Comparison of ENCODE assay signal across 1 cellular context in genomic region chr19:52691737-52692136, GRCh38.
TF ChIP-seq lines count a peak whose summit lies in the region.

No MANE protein-coding gene starts in this region.

TF ChIP-seq in GM12878, 131 proteins besides CTCF, POLR2A, EP300 and RAD21 (continues in another document):
- TF ChIP-seq MTA2 (IDR thresholded peaks at IDR 0.05; ENCODE audit: low read depth) (peak; percentile 100), JUND (IDR thresholded peaks at IDR 0.05; ENCODE audit: low read depth, low read length) (no peak), E4F1 (IDR thresholded peaks at IDR 0.05; ENCODE audit: borderline replicate concordance, partially characterized antibody) (no peak), SUPT20H (IDR thresholded peaks at IDR 0.05; ENCODE audit: borderline replicate concordance, control insufficient read depth, low read depth, low read length) (no peak), RELA (IDR thresholded peaks at IDR 0.05; ENCODE audit: borderline replicate concordance, partially characterized antibody) (peak; percentile 94), BACH1 (IDR thresholded peaks at IDR 0.05; ENCODE audit: borderline replicate concordance) (peak; percentile 89; the same call in 1 of the 2 replicates), RELB (IDR thresholded peaks at IDR 0.05; ENCODE audit: low read depth) (peak; percentile 82), ATF7 (IDR thresholded peaks at IDR 0.05; ENCODE audit: low read depth) (peak; percentile 96), LARP7 (IDR thresholded peaks at IDR 0.05) (no peak), NR2F1 (conservative IDR thresholded peaks at IDR 0.05) (peak; percentile 94), MYB (IDR thresholded peaks at IDR 0.05; ENCODE audit: borderline replicate concordance, low read depth, low read length) (no peak), ZZZ3 (IDR thresholded peaks at IDR 0.05; ENCODE audit: control insufficient read depth, insufficient read length, low read depth) (no peak), MEF2B (IDR thresholded peaks at IDR 0.05; ENCODE audit: partially characterized antibody, poor library complexity, severe bottlenecking) (peak; percentile 99), BHLHE40 (IDR thresholded peaks at IDR 0.05; ENCODE audit: borderline replicate concordance in 1 of 2, low read depth in 2 of 2, low read length in 1 of 2) (peak; percentile 58 to 84; a peak in 3 of 4 replicates), EGR1 (IDR thresholded peaks at IDR 0.05; ENCODE audit: borderline replicate concordance in 1 of 2, low read depth in 2 of 2, low read length in 2 of 2) (no peak), TAF1 (IDR thresholded peaks at IDR 0.05; ENCODE audit: borderline replicate concordance, low read depth, low read length) (no peak), NBN (IDR thresholded peaks at IDR 0.05) (peak; percentile 70), PAX5 (IDR thresholded peaks at IDR 0.05; ENCODE audit: borderline replicate concordance, low read depth, low read length) (no peak), ZNF687 (IDR thresholded peaks at IDR 0.05) (no peak; the same call in 1 of the 2 replicates), ZBTB33 (IDR thresholded peaks at IDR 0.05) (no peak), POLR2AphosphoS5 (IDR thresholded peaks at IDR 0.05; ENCODE audit: low read length) (no peak), HCFC1 (IDR thresholded peaks at IDR 0.05; ENCODE audit: low read length) (no peak), IKZF2 (IDR thresholded peaks at IDR 0.05) (peak; percentile 94), MXI1 (IDR thresholded peaks at IDR 0.05; ENCODE audit: low read depth, low read length) (peak; percentile 34; the same call in 1 of the 2 replicates), HDGF (IDR thresholded peaks at IDR 0.05) (no peak), RCOR1 (conservative IDR thresholded peaks at IDR 0.05; ENCODE audit: low read depth, low read length) (no peak; the same call in 1 of the 2 replicates), RFX5 (IDR thresholded peaks at IDR 0.05; ENCODE audit: low read depth, low read length) (no peak), CHD4 (IDR thresholded peaks at IDR 0.05) (no peak), PKNOX1 (IDR thresholded peaks at IDR 0.05) (peak; percentile 52), KAT2A (conservative IDR thresholded peaks at IDR 0.05; ENCODE audit: control insufficient read depth, low read depth, low read length) (no peak), CHD2 (IDR thresholded peaks at IDR 0.05; ENCODE audit: borderline replicate concordance, low read depth, low read length) (no peak), BCL11A (IDR thresholded peaks at IDR 0.05; ENCODE audit: low read depth, low read length) (peak; percentile 97), ZNF207 (IDR thresholded peaks at IDR 0.05; ENCODE audit: borderline replicate concordance) (no peak)
- TF ChIP-seq, protein P1, sequence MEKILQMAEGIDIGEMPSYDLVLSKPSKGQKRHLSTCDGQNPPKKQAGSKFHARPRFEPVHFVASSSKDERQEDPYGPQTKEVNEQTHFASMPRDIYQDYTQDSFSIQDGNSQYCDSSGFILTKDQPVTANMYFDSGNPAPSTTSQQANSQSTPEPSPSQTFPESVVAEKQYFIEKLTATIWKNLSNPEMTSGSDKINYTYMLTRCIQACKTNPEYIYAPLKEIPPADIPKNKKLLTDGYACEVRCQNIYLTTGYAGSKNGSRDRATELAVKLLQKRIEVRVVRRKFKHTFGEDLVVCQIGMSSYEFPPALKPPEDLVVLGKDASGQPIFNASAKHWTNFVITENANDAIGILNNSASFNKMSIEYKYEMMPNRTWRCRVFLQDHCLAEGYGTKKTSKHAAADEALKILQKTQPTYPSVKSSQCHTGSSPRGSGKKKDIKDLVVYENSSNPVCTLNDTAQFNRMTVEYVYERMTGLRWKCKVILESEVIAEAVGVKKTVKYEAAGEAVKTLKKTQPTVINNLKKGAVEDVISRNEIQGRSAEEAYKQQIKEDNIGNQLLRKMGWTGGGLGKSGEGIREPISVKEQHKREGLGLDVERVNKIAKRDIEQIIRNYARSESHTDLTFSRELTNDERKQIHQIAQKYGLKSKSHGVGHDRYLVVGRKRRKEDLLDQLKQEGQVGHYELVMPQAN (conservative IDR thresholded peaks at IDR 0.05): 0 out of 2 replicates have a peak, but pooled peaks have one; percentile 27
- TF ChIP-seq, protein P2, sequence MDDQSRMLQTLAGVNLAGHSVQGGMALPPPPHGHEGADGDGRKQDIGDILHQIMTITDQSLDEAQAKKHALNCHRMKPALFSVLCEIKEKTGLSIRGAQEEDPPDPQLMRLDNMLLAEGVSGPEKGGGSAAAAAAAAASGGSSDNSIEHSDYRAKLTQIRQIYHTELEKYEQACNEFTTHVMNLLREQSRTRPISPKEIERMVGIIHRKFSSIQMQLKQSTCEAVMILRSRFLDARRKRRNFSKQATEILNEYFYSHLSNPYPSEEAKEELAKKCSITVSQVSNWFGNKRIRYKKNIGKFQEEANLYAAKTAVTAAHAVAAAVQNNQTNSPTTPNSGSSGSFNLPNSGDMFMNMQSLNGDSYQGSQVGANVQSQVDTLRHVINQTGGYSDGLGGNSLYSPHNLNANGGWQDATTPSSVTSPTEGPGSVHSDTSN (IDR thresholded peaks at IDR 0.05; ENCODE audit: insufficient replicate concordance, low read depth, low read length): peak; percentile 70
- TF ChIP-seq, protein P3, sequence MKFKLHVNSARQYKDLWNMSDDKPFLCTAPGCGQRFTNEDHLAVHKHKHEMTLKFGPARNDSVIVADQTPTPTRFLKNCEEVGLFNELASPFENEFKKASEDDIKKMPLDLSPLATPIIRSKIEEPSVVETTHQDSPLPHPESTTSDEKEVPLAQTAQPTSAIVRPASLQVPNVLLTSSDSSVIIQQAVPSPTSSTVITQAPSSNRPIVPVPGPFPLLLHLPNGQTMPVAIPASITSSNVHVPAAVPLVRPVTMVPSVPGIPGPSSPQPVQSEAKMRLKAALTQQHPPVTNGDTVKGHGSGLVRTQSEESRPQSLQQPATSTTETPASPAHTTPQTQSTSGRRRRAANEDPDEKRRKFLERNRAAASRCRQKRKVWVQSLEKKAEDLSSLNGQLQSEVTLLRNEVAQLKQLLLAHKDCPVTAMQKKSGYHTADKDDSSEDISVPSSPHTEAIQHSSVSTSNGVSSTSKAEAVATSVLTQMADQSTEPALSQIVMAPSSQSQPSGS (IDR thresholded peaks at IDR 0.05; ENCODE audit: low read length): no peak
- TF ChIP-seq, protein P4, sequence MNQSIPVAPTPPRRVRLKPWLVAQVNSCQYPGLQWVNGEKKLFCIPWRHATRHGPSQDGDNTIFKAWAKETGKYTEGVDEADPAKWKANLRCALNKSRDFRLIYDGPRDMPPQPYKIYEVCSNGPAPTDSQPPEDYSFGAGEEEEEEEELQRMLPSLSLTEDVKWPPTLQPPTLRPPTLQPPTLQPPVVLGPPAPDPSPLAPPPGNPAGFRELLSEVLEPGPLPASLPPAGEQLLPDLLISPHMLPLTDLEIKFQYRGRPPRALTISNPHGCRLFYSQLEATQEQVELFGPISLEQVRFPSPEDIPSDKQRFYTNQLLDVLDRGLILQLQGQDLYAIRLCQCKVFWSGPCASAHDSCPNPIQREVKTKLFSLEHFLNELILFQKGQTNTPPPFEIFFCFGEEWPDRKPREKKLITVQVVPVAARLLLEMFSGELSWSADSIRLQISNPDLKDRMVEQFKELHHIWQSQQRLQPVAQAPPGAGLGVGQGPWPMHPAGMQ (IDR thresholded peaks at IDR 0.05; ENCODE audit: borderline replicate concordance): 0 out of 2 replicates have a peak, but pooled peaks have one; percentile 19
